Comparison of ENCODE assay signal across 12 cellular contexts in the genomic region with DNA sequence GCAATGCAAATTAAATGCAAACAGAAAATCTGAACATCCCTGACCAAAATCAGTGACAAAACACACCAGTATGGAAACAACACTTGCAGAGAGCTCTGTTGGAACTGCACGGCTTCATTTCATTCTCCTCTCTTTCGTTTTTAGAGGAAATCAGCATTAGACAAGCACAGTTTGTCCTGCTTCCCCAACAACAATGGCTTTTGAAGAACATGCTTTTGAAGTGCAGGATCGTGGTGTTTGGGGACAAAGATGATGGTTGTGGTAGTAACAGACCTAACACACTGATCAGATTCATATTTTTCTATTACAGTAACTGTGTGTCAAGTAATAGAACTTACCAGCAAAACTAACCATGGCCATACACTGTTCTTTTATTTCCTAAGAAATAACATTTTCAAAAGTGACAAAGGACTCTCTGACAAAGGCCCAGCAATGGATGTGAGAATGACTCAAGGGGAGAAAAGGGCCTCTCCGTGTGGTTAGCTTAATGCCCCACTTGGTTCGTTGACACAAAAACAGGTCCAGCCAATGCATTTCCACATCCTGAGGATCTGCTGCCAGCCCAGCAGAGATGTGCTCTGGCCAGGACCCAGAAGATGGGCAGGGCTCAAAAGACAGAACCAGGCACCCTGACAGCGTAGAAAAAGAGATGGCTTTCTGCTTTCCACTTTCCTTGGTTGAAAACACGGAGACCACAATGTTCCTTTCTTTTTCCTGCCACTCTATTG.
DNase-seq lines count a peak whose midpoint lies in the region; ATAC-seq and TF ChIP-seq lines count a peak whose summit lies in the region.
"Had no signal": no experiment of that assay in that cellular context is flagged by ENCODE, and none has a peak within 500 bp of the region (broad histone marks: within the 10 kb centered on the region; RNA-seq: fewer than 3 reads in every experiment).

No MANE protein-coding gene starts in this region.

- no peak overlapping the region for H3K9ac ChIP-seq in endodermal cell (ENCODE audit: extremely low read depth, low read length, poor library complexity, severe bottlenecking)
- H3K9ac ChIP-seq in rectal smooth muscle tissue (ENCODE audit: low read length), result no peak overlapping the region

- peaks cover 12% of the 10 kb centered on the region for H3K4me1 Mint-ChIP-seq in endodermal cell

- TF ChIP-seq CTCF in LNCaP clone FGC (IDR thresholded peaks at IDR 0.05; ENCODE audit: control insufficient read depth, extremely low read depth, insufficient read depth) (no peak), endodermal cell (conservative IDR thresholded peaks at IDR 0.05) (no peak), foreskin keratinocyte (conservative IDR thresholded peaks at IDR 0.05) (no peak)

- H3K27me3 ChIP-seq in endodermal cell (ENCODE audit: control insufficient read depth, insufficient read depth, low read length, poor library complexity, severe bottlenecking) (no peaks in the 10 kb centered on the region), rectal smooth muscle tissue (ENCODE audit: control insufficient read depth, insufficient read depth, low read length) (no peaks in the 10 kb centered on the region), foreskin keratinocyte (no peaks in the 10 kb centered on the region)
- H3K27me3 ChIP-seq: upper lobe of right lung had no signal

- H3K4me3 ChIP-seq in LNCaP clone FGC (ENCODE audit: low read depth, low read length) (no peak overlapping the region), endodermal cell (ENCODE audit: low read length) (no peak overlapping the region), rectal smooth muscle tissue (ENCODE audit: low read length) (no peak overlapping the region)
- H3K4me3 ChIP-seq: upper lobe of right lung had no signal

- ATAC-seq in foreskin keratinocyte (no peak), GM21423 (IDR thresholded peaks at IDR 0.05; ENCODE audit: unreplicated experiment) (no peak)
- ATAC-seq: upper lobe of right lung had no signal

- H3K9me3 Mint-ChIP-seq in endodermal cell, result no peaks in the 10 kb centered on the region

- H3K27ac ChIP-seq in endodermal cell (ENCODE audit: low read depth, low read length), result no peak overlapping the region
- H3K27ac ChIP-seq in rectal smooth muscle tissue (ENCODE audit: low read depth, low read length), result peak overlapping the region; percentile 42
- no peak overlapping the region for H3K27ac ChIP-seq in foreskin keratinocyte
- H3K27ac ChIP-seq: upper lobe of right lung had no signal

- no peaks in the 10 kb centered on the region for H3K4me1 ChIP-seq in endodermal cell (ENCODE audit: control insufficient read depth, insufficient read depth, low read length)
- peaks cover 24% of the 10 kb centered on the region for H3K4me1 ChIP-seq in rectal smooth muscle tissue (ENCODE audit: control insufficient read depth, insufficient read depth, low read length)
- H3K4me1 ChIP-seq in foreskin keratinocyte, result no peaks in the 10 kb centered on the region
- H3K4me1 ChIP-seq: upper lobe of right lung had no signal

- no peaks in the 10 kb centered on the region for H3K9me3 ChIP-seq in endodermal cell (ENCODE audit: control insufficient read depth, low read length)
- H3K9me3 ChIP-seq: upper lobe of right lung had no signal

- 52 to 85% methylated on average over 3 to 7 of the region's 7 CpGs for WGBS in endodermal cell (ENCODE audit: insufficient coverage in 1 of 2, insufficient read length in 1 of 2), 2 experiments

- no peak overlapping the region for H3K27ac Mint-ChIP-seq in endodermal cell

- H3K27me3 Mint-ChIP-seq in endodermal cell (ENCODE audit: insufficient read depth), result no peaks in the 10 kb centered on the region

- DNase-seq in GM04503 (ENCODE audit: low read depth) (peak; percentile 60), LNCaP clone FGC (ENCODE audit: low read depth) (peak; percentile 48), endodermal cell (peak; percentile 35), foreskin keratinocyte (no peak), amniotic stem cell (lab: John Stamatoyannopoulos, UW) (no peak), DMS153 treated with DMSO at 0.1 percent for 48 hours (lab: John Stamatoyannopoulos, UW; ENCODE audit: unreplicated experiment) (no peak)
- DNase-seq: Calu3; NCI-H82; stimulated activated CD4-positive, alpha-beta T cell treated with anti-CD3 and anti-CD28 coated beads, Interleukin-4, amount 100 ng/mL, for 4 hours; upper lobe of right lung had no signal

- H3K36me3 ChIP-seq in endodermal cell (ENCODE audit: control insufficient read depth, insufficient read depth, low read length) (no peaks in the 10 kb centered on the region), rectal smooth muscle tissue (ENCODE audit: control insufficient read depth, insufficient read depth, low read length) (no peaks in the 10 kb centered on the region)
- H3K36me3 ChIP-seq: upper lobe of right lung had no signal

- H3K4me3 Mint-ChIP-seq in endodermal cell, result no peak overlapping the region

- H3K36me3 Mint-ChIP-seq in endodermal cell (ENCODE audit: low read depth), result no peaks in the 10 kb centered on the region

Comparison
In these comparisons a context has a peak if more than half of its experiments do, and no peak if none do; other contexts are left out.
1. DNase-seq: peak in GM04503 (single experiment), LNCaP clone FGC (single experiment) and endodermal cell (single experiment); none in foreskin keratinocyte (0 of 2), amniotic stem cell (single experiment) and DMS153 treated with DMSO at 0.1 percent for 48 hours (single experiment).